1 cellular context compared by ENCODE assay signal in the genomic region with DNA sequence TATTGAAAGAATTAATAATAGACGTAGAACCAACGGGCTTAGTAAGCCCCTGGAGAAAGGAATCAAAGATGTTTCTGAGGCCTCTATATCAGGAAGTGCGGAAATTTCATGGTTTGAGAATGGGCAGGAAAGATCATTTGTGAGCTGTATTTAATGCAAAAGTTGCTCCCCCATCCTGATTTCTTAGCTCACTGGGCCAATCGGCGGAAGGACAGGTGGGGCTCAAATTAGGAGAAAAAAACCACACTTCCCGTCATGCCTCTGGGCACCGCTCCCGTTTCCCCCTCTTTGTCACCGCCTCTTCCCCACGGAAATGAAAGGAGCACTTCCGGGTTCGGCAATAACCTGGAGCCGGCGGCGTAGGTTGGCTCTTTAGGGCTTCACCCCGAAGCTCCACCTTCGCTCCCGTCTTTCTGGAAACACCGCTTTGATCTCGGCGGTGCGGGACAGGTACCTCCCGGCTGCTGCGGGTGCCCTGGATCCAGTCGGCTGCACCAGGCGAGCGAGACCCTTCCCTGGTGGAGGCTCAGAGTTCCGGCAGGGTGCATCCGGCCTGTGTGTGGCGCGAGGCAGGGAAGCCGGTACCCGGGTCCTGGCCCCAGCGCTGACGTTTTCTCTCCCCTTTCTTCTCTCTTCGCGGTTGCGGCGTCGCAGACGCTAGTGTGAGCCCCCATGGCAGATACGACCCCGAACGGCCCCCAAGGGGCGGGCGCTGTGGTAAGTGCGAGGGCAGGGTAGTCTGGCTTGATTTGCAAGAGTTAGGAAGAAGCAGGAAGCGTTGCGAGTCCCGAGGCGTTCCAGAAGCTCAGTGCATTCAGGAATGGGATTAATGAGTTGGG.
A peak's percentile ranks its signal among the peaks of the same experiment; 100 is the strongest.
TF ChIP-seq lines count a peak whose summit lies in the region.

A gene with protein sequence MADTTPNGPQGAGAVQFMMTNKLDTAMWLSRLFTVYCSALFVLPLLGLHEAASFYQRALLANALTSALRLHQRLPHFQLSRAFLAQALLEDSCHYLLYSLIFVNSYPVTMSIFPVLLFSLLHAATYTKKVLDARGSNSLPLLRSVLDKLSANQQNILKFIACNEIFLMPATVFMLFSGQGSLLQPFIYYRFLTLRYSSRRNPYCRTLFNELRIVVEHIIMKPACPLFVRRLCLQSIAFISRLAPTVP (plus strand): TSS at position 617 of the 839 bp plus-strand sequence. CDS start 56 bp downstream, at position 673.

TF ChIP-seq in GM12878, 131 proteins besides CTCF, POLR2A, EP300 and RAD21 (continued from another document):
- TF ChIP-seq, protein P1, sequence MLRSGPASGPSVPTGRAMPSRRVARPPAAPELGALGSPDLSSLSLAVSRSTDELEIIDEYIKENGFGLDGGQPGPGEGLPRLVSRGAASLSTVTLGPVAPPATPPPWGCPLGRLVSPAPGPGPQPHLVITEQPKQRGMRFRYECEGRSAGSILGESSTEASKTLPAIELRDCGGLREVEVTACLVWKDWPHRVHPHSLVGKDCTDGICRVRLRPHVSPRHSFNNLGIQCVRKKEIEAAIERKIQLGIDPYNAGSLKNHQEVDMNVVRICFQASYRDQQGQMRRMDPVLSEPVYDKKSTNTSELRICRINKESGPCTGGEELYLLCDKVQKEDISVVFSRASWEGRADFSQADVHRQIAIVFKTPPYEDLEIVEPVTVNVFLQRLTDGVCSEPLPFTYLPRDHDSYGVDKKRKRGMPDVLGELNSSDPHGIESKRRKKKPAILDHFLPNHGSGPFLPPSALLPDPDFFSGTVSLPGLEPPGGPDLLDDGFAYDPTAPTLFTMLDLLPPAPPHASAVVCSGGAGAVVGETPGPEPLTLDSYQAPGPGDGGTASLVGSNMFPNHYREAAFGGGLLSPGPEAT (IDR thresholded peaks at IDR 0.05; ENCODE audit: low read depth): peak; percentile 86
- TF ChIP-seq KLF5 (IDR thresholded peaks at IDR 0.05; ENCODE audit: partially characterized antibody): peak; percentile 49
- TF ChIP-seq MYC (IDR thresholded peaks at IDR 0.05; ENCODE audit: insufficient read depth, insufficient read length, insufficient replicate concordance, low read length, severe bottlenecking): no peak
- TF ChIP-seq GABPA (IDR thresholded peaks at IDR 0.05; ENCODE audit: low read depth): peak; percentile 100
- no peak for TF ChIP-seq PAX8 (IDR thresholded peaks at IDR 0.05)
- no peak for TF ChIP-seq ZNF217 (IDR thresholded peaks at IDR 0.05)
- TF ChIP-seq ETV6 (conservative IDR thresholded peaks at IDR 0.05 in 1 of 2, IDR thresholded peaks at IDR 0.05 in 1 of 2; ENCODE audit: borderline replicate concordance in 1 of 2, low read depth in 1 of 2): peak in 1 of 2 experiments; percentile 97; a peak in 2 of 4 replicates
- TF ChIP-seq, protein P2, sequence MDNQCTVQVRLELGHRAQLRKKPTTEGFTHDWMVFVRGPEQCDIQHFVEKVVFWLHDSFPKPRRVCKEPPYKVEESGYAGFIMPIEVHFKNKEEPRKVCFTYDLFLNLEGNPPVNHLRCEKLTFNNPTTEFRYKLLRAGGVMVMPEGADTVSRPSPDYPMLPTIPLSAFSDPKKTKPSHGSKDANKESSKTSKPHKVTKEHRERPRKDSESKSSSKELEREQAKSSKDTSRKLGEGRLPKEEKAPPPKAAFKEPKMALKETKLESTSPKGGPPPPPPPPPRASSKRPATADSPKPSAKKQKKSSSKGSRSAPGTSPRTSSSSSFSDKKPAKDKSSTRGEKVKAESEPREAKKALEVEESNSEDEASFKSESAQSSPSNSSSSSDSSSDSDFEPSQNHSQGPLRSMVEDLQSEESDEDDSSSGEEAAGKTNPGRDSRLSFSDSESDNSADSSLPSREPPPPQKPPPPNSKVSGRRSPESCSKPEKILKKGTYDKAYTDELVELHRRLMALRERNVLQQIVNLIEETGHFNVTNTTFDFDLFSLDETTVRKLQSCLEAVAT (IDR thresholded peaks at IDR 0.05): peak; percentile 85
- TF ChIP-seq IKZF1 (conservative IDR thresholded peaks at IDR 0.05): peak; percentile 97
- no peak for TF ChIP-seq ZNF384 (IDR thresholded peaks at IDR 0.05; ENCODE audit: borderline replicate concordance, low read depth, low read length)
- TF ChIP-seq NR2C2 (IDR thresholded peaks at IDR 0.05; ENCODE audit: borderline replicate concordance, control insufficient read depth, insufficient read length, low read depth): no peak
- TF ChIP-seq, protein P3, sequence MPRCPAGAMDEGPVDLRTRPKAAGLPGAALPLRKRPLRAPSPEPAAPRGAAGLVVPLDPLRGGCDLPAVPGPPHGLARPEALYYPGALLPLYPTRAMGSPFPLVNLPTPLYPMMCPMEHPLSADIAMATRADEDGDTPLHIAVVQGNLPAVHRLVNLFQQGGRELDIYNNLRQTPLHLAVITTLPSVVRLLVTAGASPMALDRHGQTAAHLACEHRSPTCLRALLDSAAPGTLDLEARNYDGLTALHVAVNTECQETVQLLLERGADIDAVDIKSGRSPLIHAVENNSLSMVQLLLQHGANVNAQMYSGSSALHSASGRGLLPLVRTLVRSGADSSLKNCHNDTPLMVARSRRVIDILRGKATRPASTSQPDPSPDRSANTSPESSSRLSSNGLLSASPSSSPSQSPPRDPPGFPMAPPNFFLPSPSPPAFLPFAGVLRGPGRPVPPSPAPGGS (IDR thresholded peaks at IDR 0.05; ENCODE audit: borderline replicate concordance, insufficient read depth, low read depth, low read length, poor library complexity, severe bottlenecking): no peak
- TF ChIP-seq FOS (IDR thresholded peaks at IDR 0.05; ENCODE audit: borderline replicate concordance, extremely low read depth, insufficient read length): no peak
- no peak for TF ChIP-seq SUZ12 (IDR thresholded peaks at IDR 0.05; ENCODE audit: unreplicated experiment)
- TF ChIP-seq KAT2A (conservative IDR thresholded peaks at IDR 0.05; ENCODE audit: control insufficient read depth, low read depth, low read length): no peak
- TF ChIP-seq SUPT20H (IDR thresholded peaks at IDR 0.05; ENCODE audit: borderline replicate concordance, control insufficient read depth, low read depth, low read length): no peak
- TF ChIP-seq CBFB (IDR thresholded peaks at IDR 0.05; ENCODE audit: low read depth): no peak
- no peak for TF ChIP-seq ZSCAN29 (IDR thresholded peaks at IDR 0.05)
- peak; percentile 82 for TF ChIP-seq CREM (IDR thresholded peaks at IDR 0.05; ENCODE audit: low read depth)
- peak; percentile 56 for TF ChIP-seq RELA (IDR thresholded peaks at IDR 0.05; ENCODE audit: borderline replicate concordance, partially characterized antibody)
- TF ChIP-seq, protein P4, sequence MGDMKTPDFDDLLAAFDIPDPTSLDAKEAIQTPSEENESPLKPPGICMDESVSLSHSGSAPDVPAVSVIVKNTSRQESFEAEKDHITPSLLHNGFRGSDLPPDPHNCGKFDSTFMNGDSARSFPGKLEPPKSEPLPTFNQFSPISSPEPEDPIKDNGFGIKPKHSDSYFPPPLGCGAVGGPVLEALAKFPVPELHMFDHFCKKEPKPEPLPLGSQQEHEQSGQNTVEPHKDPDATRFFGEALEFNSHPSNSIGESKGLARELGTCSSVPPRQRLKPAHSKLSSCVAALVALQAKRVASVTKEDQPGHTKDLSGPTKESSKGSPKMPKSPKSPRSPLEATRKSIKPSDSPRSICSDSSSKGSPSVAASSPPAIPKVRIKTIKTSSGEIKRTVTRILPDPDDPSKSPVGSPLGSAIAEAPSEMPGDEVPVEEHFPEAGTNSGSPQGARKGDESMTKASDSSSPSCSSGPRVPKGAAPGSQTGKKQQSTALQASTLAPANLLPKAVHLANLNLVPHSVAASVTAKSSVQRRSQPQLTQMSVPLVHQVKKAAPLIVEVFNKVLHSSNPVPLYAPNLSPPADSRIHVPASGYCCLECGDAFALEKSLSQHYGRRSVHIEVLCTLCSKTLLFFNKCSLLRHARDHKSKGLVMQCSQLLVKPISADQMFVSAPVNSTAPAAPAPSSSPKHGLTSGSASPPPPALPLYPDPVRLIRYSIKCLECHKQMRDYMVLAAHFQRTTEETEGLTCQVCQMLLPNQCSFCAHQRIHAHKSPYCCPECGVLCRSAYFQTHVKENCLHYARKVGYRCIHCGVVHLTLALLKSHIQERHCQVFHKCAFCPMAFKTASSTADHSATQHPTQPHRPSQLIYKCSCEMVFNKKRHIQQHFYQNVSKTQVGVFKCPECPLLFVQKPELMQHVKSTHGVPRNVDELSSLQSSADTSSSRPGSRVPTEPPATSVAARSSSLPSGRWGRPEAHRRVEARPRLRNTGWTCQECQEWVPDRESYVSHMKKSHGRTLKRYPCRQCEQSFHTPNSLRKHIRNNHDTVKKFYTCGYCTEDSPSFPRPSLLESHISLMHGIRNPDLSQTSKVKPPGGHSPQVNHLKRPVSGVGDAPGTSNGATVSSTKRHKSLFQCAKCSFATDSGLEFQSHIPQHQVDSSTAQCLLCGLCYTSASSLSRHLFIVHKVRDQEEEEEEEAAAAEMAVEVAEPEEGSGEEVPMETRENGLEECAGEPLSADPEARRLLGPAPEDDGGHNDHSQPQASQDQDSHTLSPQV (IDR thresholded peaks at IDR 0.05): no peak
- TF ChIP-seq GATAD2B (conservative IDR thresholded peaks at IDR 0.05; ENCODE audit: low read depth): peak; percentile 74
- TF ChIP-seq BCL11A (IDR thresholded peaks at IDR 0.05; ENCODE audit: low read depth, low read length): no peak
